ENCODE assay signal across 5 cellular contexts in genomic region chr4:150862829-150863228, GRCh38.
"Had no signal": no experiment of that assay in that cellular context is flagged by ENCODE, and none has a peak within 500 bp of the region (broad histone marks: within the 10 kb centered on the region; RNA-seq: fewer than 3 reads in every experiment).

No MANE protein-coding gene starts in this region.

- H3K9me3 Mint-ChIP-seq: GM23338, H9 had no signal

- H3K27ac Mint-ChIP-seq: GM23338 had no signal

- H3K4me2 ChIP-seq: GM23338 had no signal

- ATAC-seq: GM23338, K562 had no signal

- H3K4me3 ChIP-seq: GM23338, K562 had no signal

- DNase-seq: H9, HCEC 1CT, IMR-90 had no signal

- H3K4me3 Mint-ChIP-seq: GM23338, H9 had no signal

- H3K4me1 Mint-ChIP-seq: GM23338, H9 had no signal

- H2AFZ ChIP-seq: GM23338 had no signal
